Comparison of ENCODE assay signal across 27 cellular contexts in the genomic region with DNA sequence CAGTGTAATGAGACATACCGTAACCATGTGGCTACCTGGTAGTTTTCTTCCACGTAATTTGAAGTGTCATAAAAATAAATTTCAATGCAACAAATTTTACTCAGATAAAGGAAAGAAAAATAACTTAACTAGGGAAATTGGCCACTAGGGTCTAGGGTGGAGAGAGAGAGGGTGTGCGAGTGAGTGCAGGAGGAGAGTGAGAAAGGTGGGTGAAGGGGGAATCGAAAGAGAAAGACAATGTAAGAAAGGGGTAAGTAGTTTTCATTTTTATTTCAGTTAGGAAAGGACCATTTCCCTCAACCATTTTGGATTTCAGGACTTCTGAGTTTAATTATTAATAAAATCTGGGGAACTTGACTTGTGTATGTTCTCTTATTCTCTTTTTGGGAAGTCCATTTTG. TPM values are rescaled to one million over a fixed set of nuclear protein-coding genes. Genes with fewer than 3 reads are reported as not detected.
"Had no signal": no experiment of that assay in that cellular context is flagged by ENCODE, and none has a peak within 500 bp of the region (broad histone marks: within the 10 kb centered on the region; RNA-seq: fewer than 3 reads in every experiment).

No MANE protein-coding gene starts in this region.

- H3K36me3 ChIP-seq: adrenal gland, breast epithelium, SJSA1 had no signal

- H3K4me3 Mint-ChIP-seq: activated CD4-positive, alpha-beta T cell treated with anti-CD3 and anti-CD28 coated beads, Interleukin-2, amount 10 ng/mL, durations not matched to agents 24 days and 14 days; activated CD8-positive, alpha-beta T cell treated with anti-CD3 and anti-CD28 coated beads for 36 hours; activated T-cell treated with anti-CD3 and anti-CD28 coated beads, Interleukin-2, amount 50 U/mL, for 72 hours; activated T-helper 17 cell treated with anti-CD3 and anti-CD28 coated beads, Interleukin-2, amount 50 U/mL, for 72 hours; T-helper 1 cell treated with Interleukin-12 subunit alpha and Interleukin-12 subunit beta and Interleukin-4 antibody, amounts not matched to agents 30 μg/mL and 1 μg/mL, for 36 hours; T-helper 2 cell treated with Interferon-gamma antibody and Interleukin-4, amounts not matched to agents 5 μg/mL and 100 μg/mL, for 36 hours had no signal

- H3K9me3 Mint-ChIP-seq: activated CD4-positive, alpha-beta T cell treated with anti-CD3 and anti-CD28 coated beads, Interleukin-2, amount 10 ng/mL, durations not matched to agents 24 days and 14 days; activated CD8-positive, alpha-beta T cell treated with anti-CD3 and anti-CD28 coated beads for 36 hours; activated T-helper 17 cell treated with anti-CD3 and anti-CD28 coated beads, Interleukin-2, amount 50 U/mL, for 72 hours; T-helper 1 cell treated with Interleukin-12 subunit alpha and Interleukin-12 subunit beta and Interleukin-4 antibody, amounts not matched to agents 30 μg/mL and 1 μg/mL, for 36 hours; T-helper 2 cell treated with Interferon-gamma antibody and Interleukin-4, amounts not matched to agents 5 μg/mL and 100 μg/mL, for 36 hours had no signal

- H3K4me1 ChIP-seq: adrenal gland, body of pancreas, breast epithelium, SJSA1 had no signal

- H3K9ac ChIP-seq: SK-N-SH had no signal

- DNase-seq: activated CD4-positive, alpha-beta T cell treated with anti-CD3 and anti-CD28 coated beads, Interleukin-2, amount 10 ng/mL, durations not matched to agents 24 days and 14 days; activated CD4-positive, alpha-beta T cell treated with anti-CD3 and anti-CD28 coated beads, Interleukin-2, amount 50 U/mL, for 4 hours; activated CD8-positive, alpha-beta T cell treated with anti-CD3 and anti-CD28 coated beads for 36 hours; activated effector memory CD4-positive, alpha-beta T cell treated with anti-CD3 and anti-CD28 coated beads, Interleukin-2, amount 50 U/mL, for 16 hours; activated naive CD4-positive, alpha-beta T cell; activated T-cell treated with anti-CD3 and anti-CD28 coated beads, Interleukin-2, amount 50 U/mL, for 1 hour; activated T-cell treated with anti-CD3 and anti-CD28 coated beads, Interleukin-2, amount 50 U/mL, for 72 hours; adrenal gland; NCI-H1048; NCI-H1105 treated with DMSO at 0.1 percent for 48 hours; NCI-H1436; NCI-H1694 treated with DMSO at 0.1 percent for 48 hours; NCI-H2029; NCI-H446; NCI-H510A treated with DMSO at 0.1 percent for 48 hours; NCI-H69; NCI-H82; SHP77 treated with DMSO at 0.1 percent for 48 hours; SK-N-SH had no signal

- H3K9me3 ChIP-seq: adrenal gland, body of pancreas, breast epithelium, SJSA1, SK-N-SH had no signal

- H3K4me1 Mint-ChIP-seq: activated T-helper 17 cell treated with anti-CD3 and anti-CD28 coated beads, Interleukin-2, amount 50 U/mL, for 72 hours had no signal

- H3K9me2 ChIP-seq: SK-N-SH had no signal

- H3K4me2 ChIP-seq: SK-N-SH had no signal

- H3K4me3 ChIP-seq: adrenal gland, body of pancreas, breast epithelium, SJSA1 had no signal

- H3K27me3 Mint-ChIP-seq: activated CD4-positive, alpha-beta T cell treated with anti-CD3 and anti-CD28 coated beads, Interleukin-2, amount 10 ng/mL, durations not matched to agents 24 days and 14 days had no signal

- H3K27ac Mint-ChIP-seq: activated CD4-positive, alpha-beta T cell treated with anti-CD3 and anti-CD28 coated beads, Interleukin-2, amount 10 ng/mL, durations not matched to agents 24 days and 14 days; activated CD8-positive, alpha-beta T cell treated with anti-CD3 and anti-CD28 coated beads for 36 hours; activated naive CD4-positive, alpha-beta T cell treated with anti-CD3 and anti-CD28 coated beads, Interleukin-2, amount 50 U/mL, for 72 hours; activated T-cell treated with anti-CD3 and anti-CD28 coated beads, Interleukin-2, amount 50 U/mL, for 72 hours; activated T-helper 17 cell treated with anti-CD3 and anti-CD28 coated beads, Interleukin-2, amount 50 U/mL, for 72 hours; T-helper 1 cell treated with Interleukin-12 subunit alpha and Interleukin-12 subunit beta and Interleukin-4 antibody, amounts not matched to agents 30 μg/mL and 1 μg/mL, for 36 hours; T-helper 2 cell treated with Interferon-gamma antibody and Interleukin-4, amounts not matched to agents 5 μg/mL and 100 μg/mL, for 36 hours had no signal

- ATAC-seq: activated CD8-positive, alpha-beta T cell treated with anti-CD3 and anti-CD28 coated beads for 36 hours; activated naive CD4-positive, alpha-beta T cell treated with anti-CD3 and anti-CD28 coated beads, Interleukin-2, amount 50 U/mL, for 72 hours; activated T-cell treated with anti-CD3 and anti-CD28 coated beads, Interleukin-2, amount 50 U/mL, for 72 hours; activated T-helper 17 cell treated with anti-CD3 and anti-CD28 coated beads, Interleukin-2, amount 50 U/mL, for 72 hours; Panc1 had no signal

- H3K27ac ChIP-seq: adrenal gland, body of pancreas, breast epithelium, SJSA1 had no signal

- H3K27me3 ChIP-seq: adrenal gland, body of pancreas, breast epithelium, SJSA1 had no signal

RNA-seq across cellular contexts. Expression of gene GLI3, which starts 27.7 kb away (rescaled TPM):
- total RNA-seq: activated CD4-positive, alpha-beta T cell treated with anti-CD3 and anti-CD28 coated beads, Interleukin-2, amount 10 ng/mL, durations not matched to agents 24 days and 14 days; activated CD8-positive, alpha-beta T cell treated with anti-CD3 and anti-CD28 coated beads for 36 hours had no signal
